Comparison of ENCODE assay signal across 2 cellular contexts in the genomic region with DNA sequence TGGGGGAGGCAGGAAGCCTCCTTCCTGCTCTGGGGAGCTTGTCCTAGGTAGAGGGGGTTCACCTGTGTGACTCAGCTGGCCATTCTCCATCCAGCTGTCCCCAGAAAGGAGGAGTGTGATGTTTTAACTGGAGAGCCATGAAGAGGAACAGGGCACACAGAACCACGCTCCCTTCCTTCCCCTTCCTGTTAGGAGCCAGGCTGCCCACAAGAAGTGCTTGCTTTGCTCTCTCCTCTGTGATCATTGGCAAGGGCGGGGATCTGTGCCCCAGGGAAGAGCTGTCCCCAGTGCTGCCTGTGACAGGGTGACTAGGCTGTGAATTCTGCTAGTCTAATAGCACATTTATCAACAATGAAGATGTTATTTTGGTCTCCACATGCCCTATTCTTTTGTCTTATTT.
TF ChIP-seq lines count a peak whose summit lies in the region.

No MANE protein-coding gene starts in this region.

TF ChIP-seq in HEK293, 187 proteins besides CTCF, POLR2A, EP300 and RAD21 (continued from another document):
- TF ChIP-seq, protein P1, sequence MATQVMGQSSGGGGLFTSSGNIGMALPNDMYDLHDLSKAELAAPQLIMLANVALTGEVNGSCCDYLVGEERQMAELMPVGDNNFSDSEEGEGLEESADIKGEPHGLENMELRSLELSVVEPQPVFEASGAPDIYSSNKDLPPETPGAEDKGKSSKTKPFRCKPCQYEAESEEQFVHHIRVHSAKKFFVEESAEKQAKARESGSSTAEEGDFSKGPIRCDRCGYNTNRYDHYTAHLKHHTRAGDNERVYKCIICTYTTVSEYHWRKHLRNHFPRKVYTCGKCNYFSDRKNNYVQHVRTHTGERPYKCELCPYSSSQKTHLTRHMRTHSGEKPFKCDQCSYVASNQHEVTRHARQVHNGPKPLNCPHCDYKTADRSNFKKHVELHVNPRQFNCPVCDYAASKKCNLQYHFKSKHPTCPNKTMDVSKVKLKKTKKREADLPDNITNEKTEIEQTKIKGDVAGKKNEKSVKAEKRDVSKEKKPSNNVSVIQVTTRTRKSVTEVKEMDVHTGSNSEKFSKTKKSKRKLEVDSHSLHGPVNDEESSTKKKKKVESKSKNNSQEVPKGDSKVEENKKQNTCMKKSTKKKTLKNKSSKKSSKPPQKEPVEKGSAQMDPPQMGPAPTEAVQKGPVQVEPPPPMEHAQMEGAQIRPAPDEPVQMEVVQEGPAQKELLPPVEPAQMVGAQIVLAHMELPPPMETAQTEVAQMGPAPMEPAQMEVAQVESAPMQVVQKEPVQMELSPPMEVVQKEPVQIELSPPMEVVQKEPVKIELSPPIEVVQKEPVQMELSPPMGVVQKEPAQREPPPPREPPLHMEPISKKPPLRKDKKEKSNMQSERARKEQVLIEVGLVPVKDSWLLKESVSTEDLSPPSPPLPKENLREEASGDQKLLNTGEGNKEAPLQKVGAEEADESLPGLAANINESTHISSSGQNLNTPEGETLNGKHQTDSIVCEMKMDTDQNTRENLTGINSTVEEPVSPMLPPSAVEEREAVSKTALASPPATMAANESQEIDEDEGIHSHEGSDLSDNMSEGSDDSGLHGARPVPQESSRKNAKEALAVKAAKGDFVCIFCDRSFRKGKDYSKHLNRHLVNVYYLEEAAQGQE (tag by site-specific recombination; IDR thresholded peaks at IDR 0.05) = 0 out of 2 replicates have a peak, but pooled peaks have one; percentile 43

TF ChIP-seq in GM12878, 131 proteins besides CTCF, POLR2A, EP300 and RAD21 (continued from another document):
- TF ChIP-seq, protein P2, sequence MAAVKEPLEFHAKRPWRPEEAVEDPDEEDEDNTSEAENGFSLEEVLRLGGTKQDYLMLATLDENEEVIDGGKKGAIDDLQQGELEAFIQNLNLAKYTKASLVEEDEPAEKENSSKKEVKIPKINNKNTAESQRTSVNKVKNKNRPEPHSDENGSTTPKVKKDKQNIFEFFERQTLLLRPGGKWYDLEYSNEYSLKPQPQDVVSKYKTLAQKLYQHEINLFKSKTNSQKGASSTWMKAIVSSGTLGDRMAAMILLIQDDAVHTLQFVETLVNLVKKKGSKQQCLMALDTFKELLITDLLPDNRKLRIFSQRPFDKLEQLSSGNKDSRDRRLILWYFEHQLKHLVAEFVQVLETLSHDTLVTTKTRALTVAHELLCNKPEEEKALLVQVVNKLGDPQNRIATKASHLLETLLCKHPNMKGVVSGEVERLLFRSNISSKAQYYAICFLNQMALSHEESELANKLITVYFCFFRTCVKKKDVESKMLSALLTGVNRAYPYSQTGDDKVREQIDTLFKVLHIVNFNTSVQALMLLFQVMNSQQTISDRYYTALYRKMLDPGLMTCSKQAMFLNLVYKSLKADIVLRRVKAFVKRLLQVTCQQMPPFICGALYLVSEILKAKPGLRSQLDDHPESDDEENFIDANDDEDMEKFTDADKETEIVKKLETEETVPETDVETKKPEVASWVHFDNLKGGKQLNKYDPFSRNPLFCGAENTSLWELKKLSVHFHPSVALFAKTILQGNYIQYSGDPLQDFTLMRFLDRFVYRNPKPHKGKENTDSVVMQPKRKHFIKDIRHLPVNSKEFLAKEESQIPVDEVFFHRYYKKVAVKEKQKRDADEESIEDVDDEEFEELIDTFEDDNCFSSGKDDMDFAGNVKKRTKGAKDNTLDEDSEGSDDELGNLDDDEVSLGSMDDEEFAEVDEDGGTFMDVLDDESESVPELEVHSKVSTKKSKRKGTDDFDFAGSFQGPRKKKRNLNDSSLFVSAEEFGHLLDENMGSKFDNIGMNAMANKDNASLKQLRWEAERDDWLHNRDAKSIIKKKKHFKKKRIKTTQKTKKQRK (IDR thresholded peaks at IDR 0.05; ENCODE audit: low read depth, low read length) = no peak
- no peak for TF ChIP-seq HDGF (IDR thresholded peaks at IDR 0.05)
- TF ChIP-seq, protein P3, sequence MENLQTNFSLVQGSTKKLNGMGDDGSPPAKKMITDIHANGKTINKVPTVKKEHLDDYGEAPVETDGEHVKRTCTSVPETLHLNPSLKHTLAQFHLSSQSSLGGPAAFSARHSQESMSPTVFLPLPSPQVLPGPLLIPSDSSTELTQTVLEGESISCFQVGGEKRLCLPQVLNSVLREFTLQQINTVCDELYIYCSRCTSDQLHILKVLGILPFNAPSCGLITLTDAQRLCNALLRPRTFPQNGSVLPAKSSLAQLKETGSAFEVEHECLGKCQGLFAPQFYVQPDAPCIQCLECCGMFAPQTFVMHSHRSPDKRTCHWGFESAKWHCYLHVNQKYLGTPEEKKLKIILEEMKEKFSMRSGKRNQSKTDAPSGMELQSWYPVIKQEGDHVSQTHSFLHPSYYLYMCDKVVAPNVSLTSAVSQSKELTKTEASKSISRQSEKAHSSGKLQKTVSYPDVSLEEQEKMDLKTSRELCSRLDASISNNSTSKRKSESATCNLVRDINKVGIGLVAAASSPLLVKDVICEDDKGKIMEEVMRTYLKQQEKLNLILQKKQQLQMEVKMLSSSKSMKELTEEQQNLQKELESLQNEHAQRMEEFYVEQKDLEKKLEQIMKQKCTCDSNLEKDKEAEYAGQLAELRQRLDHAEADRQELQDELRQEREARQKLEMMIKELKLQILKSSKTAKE (IDR thresholded peaks at IDR 0.05; ENCODE audit: low read depth, poor library complexity, severe bottlenecking) = no peak
- TF ChIP-seq BACH1 (IDR thresholded peaks at IDR 0.05; ENCODE audit: borderline replicate concordance) = no peak
- TF ChIP-seq EGR1 (IDR thresholded peaks at IDR 0.05; ENCODE audit: borderline replicate concordance in 1 of 2, low read depth in 2 of 2, low read length in 2 of 2) = no peak
- no peak for TF ChIP-seq NFIC (IDR thresholded peaks at IDR 0.05; ENCODE audit: low read depth, low read length)
- no peak for TF ChIP-seq ZNF24 (IDR thresholded peaks at IDR 0.05)
- TF ChIP-seq NFXL1 (IDR thresholded peaks at IDR 0.05; ENCODE audit: borderline replicate concordance) = no peak
- no peak for TF ChIP-seq POU2F2 (IDR thresholded peaks at IDR 0.05; ENCODE audit: borderline replicate concordance, low read depth, low read length)
- no peak for TF ChIP-seq KAT2A (conservative IDR thresholded peaks at IDR 0.05; ENCODE audit: control insufficient read depth, low read depth, low read length)
- no peak for TF ChIP-seq RCOR1 (conservative IDR thresholded peaks at IDR 0.05; ENCODE audit: low read depth, low read length)
- TF ChIP-seq CBFB (IDR thresholded peaks at IDR 0.05; ENCODE audit: low read depth) = no peak
- TF ChIP-seq CHD1 (IDR thresholded peaks at IDR 0.05; ENCODE audit: low read depth, low read length) = no peak
- TF ChIP-seq POLR2AphosphoS2 (IDR thresholded peaks at IDR 0.05; ENCODE audit: low read depth, low read length) = no peak
